Comparison of ENCODE assay signal across 9 cellular contexts in the genomic region with DNA sequence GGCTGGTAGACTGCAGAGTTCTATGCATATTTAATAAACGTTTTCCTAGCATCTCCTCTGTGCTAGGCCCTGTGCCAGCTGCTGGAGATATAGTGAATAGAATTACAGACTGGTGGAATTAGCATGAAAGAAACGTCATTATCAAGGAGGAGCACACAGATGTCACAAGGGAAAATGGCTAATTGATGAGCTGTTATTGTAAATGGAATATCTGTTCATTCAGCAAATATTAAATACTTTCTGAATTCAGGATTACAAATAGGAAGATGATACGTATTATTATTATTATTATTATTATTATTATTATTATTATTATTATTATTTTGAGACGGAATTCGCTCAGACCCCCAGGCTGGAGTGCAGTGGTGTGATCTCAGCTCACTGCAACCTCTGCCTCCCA. TPM values are rescaled to one million over a fixed set of nuclear protein-coding genes. Genes with fewer than 3 reads are reported as not detected.
DNase-seq lines count a peak whose midpoint lies in the region; ATAC-seq, FAIRE-seq and TF ChIP-seq lines count a peak whose summit lies in the region.
"Had no signal": no experiment of that assay in that cellular context is flagged by ENCODE, and none has a peak within 500 bp of the region (broad histone marks: within the 10 kb centered on the region; RNA-seq: fewer than 3 reads in every experiment).

No MANE protein-coding gene starts in this region.

- peaks cover 24% of the 10 kb centered on the region for H3K4me1 ChIP-seq in A549

- H3K27ac ChIP-seq in A549 (no peak overlapping the region; a peak in 2 of 6 replicates), HL-60 (replicated peaks) (no peak overlapping the region)

- H3K27me3 Mint-ChIP-seq in brain: peaks cover 10% of the 10 kb centered on the region
- H3K27me3 Mint-ChIP-seq in mesothelial cell of epicardium (ENCODE audit: low read depth): no peaks in the 10 kb centered on the region

- no peak for FAIRE-seq in A549 (lab: Jason Lieb, UNC)

- ATAC-seq in A549: no peak

- H3K4me3 ChIP-seq in A549 (peak overlapping the region; percentile 96), HL-60 (replicated peaks; ENCODE audit: insufficient read depth, low read length) (peak overlapping the region; percentile 76)

- TF ChIP-seq CTCF in A549 (IDR thresholded peaks at IDR 0.05): no peak
- TF ChIP-seq CTCF in HL-60 (IDR thresholded peaks at IDR 0.05; ENCODE audit: insufficient read depth, low read length): no peak
- TF ChIP-seq CTCF in brain (conservative IDR thresholded peaks at IDR 0.05): no peak
- no peak for TF ChIP-seq CTCF in mesothelial cell of epicardium (IDR thresholded peaks at IDR 0.05; ENCODE audit: unreplicated experiment)

- H3K27ac Mint-ChIP-seq in brain (peak overlapping the region; percentile 87 to 99 (median 91)), mesothelial cell of epicardium (peak overlapping the region; percentile 98)

- H3K4me2 ChIP-seq in A549: peak overlapping the region; percentile 92

- no peaks in the 10 kb centered on the region for H3K9me3 ChIP-seq in A549

- TF ChIP-seq RAD21 in A549 (conservative IDR thresholded peaks at IDR 0.05 in 1 of 2, IDR thresholded peaks at IDR 0.05 in 1 of 2): no peak

- POLR2A ChIA-PET in A549 (lab: Yijun Ruan, JAX): interaction anchor here (0.5 to 0.7 kb wide), 2 partner anchors 156 to 672 kb away, joined by 3 to 5 read pairs; no protein-coding TSS in a partner anchor

- no peaks in the 10 kb centered on the region for H3K9me3 Mint-ChIP-seq in brain
- no peaks in the 10 kb centered on the region for H3K9me3 Mint-ChIP-seq in mesothelial cell of epicardium

- TF ChIP-seq EP300 in A549 (IDR thresholded peaks at IDR 0.05): no peak

- TF ChIP-seq POLR2A in A549 (IDR thresholded peaks at IDR 0.05; ENCODE audit: low read length): no peak

- CTCF ChIA-PET in A549 (lab: Yijun Ruan, JAX): interaction anchor here (1.0 to 2.1 kb wide), 5 partner anchors 20 to 283 kb away, joined by 3 to 8 read pairs (median 3); partner anchors contain the start of gene SCAND1

- no peak for DNase-seq in A549 (ENCODE audit: low read depth in 1 of 2, low spot score in 1 of 2)
- DNase-seq in HL-60 (ENCODE audit: low read depth in 1 of 2, low spot score in 1 of 2): no peak
- no peak for DNase-seq in mesothelial cell of epicardium (ENCODE audit: low spot score in 2 of 2, unreplicated experiment in 2 of 2)
- no peak for DNase-seq in activated effector memory CD4-positive, alpha-beta T cell treated with Interleukin-2 at 50 U/mL for 16 hours
- no peak for DNase-seq in DMS114 treated with DMSO at 0.1 percent for 48 hours (lab: John Stamatoyannopoulos, UW; ENCODE audit: unreplicated experiment)
- no peak for DNase-seq in AG08395 (ENCODE audit: low spot score)
- DNase-seq in NCI-H2227 treated with DMSO at 0.1 percent for 48 hours (lab: John Stamatoyannopoulos, UW): no peak
- DNase-seq: midbrain had no signal

- peaks cover 27% of the 10 kb centered on the region for H3K36me3 Mint-ChIP-seq in brain
- peaks cover 9% of the 10 kb centered on the region for H3K36me3 Mint-ChIP-seq in mesothelial cell of epicardium

- WGBS in A549 (ENCODE audit: missing lambda C conversion rate): 61% methylated on average over 5 of the region's 5 CpGs

- H3K4me1 Mint-ChIP-seq in brain (peaks cover 52% of the 10 kb centered on the region), mesothelial cell of epicardium (peaks cover 16% of the 10 kb centered on the region)

- H3K4me3 Mint-ChIP-seq in brain (peak overlapping the region; percentile 84 to 92 (median 86)), mesothelial cell of epicardium (peak overlapping the region; percentile 96)

- H3K27me3 ChIP-seq in HL-60 (ENCODE audit: insufficient read depth, poor library complexity, severe bottlenecking): no peaks in the 10 kb centered on the region

TF ChIP-seq in A549, 52 proteins besides CTCF, POLR2A, EP300 and RAD21:
- no peak for TF ChIP-seq CHD4 (IDR thresholded peaks at IDR 0.05; ENCODE audit: borderline replicate concordance)
- no peak for TF ChIP-seq POLR2AphosphoS2 (conservative IDR thresholded peaks at IDR 0.05; ENCODE audit: low read length)
- no peak for TF ChIP-seq CHD2 (IDR thresholded peaks at IDR 0.05; ENCODE audit: low read length, partially characterized antibody)
- TF ChIP-seq TFCP2L1 (CRISPR knock-in tag; IDR thresholded peaks at IDR 0.05): no peak
- no peak for TF ChIP-seq RFX5 (IDR thresholded peaks at IDR 0.05)
- no peak for TF ChIP-seq RNF2 (IDR thresholded peaks at IDR 0.05; ENCODE audit: borderline replicate concordance, low read depth)

RNA-seq across cellular contexts. Expression of gene AAR2, which starts 1.2 kb away (rescaled TPM):
- 29.2 and 38.0 TPM in 2 replicates for polyA plus RNA-seq in A549 (2011; rRNA removed)
- polyA plus RNA-seq in A549 (2012; cell fraction: cytosol; rRNA removed): 27.8 and 38.8 TPM in 2 replicates
- polyA plus RNA-seq in A549 (2012; cell fraction: nucleus; rRNA removed): 36.7 and 45.9 TPM in 2 replicates
- polyA plus RNA-seq in A549 (2017; fragmentation: RNase III; extraction: RNeasy Plus Mini Kit Qiagen cat#74134 plus additional on column Dnase treatment): 26.8 to 27.2 TPM (median 27.2 TPM) in 3 replicates
- 46.0 and 55.3 TPM in 2 replicates for polyA minus RNA-seq in A549 (2011; rRNA and poly(A)+ RNA removed)
- polyA plus RNA-seq in brain (ENCODE audit: insufficient read depth, low read depth, low replicate concordance): 56.5 TPM
- total RNA-seq in mesothelial cell of epicardium: 30.4 to 31.3 TPM (median 30.6 TPM) in 3 replicates
